ENCODE assay signal across 1 cellular context in genomic region chr9:123268240-123268949, GRCh38.
TF ChIP-seq lines count a peak whose summit lies in the region.

TSS of gene STRBP (minus strand) at chr9:123268586. CDS start at chr9:123184134, 84,452 bp downstream.

TF ChIP-seq in GM12878, 131 proteins besides CTCF, POLR2A, EP300 and RAD21 (continued from another document):
- TF ChIP-seq MLLT1 (IDR thresholded peaks at IDR 0.05) (no peak), PAX8 (IDR thresholded peaks at IDR 0.05) (no peak)
